In the genomic region with DNA sequence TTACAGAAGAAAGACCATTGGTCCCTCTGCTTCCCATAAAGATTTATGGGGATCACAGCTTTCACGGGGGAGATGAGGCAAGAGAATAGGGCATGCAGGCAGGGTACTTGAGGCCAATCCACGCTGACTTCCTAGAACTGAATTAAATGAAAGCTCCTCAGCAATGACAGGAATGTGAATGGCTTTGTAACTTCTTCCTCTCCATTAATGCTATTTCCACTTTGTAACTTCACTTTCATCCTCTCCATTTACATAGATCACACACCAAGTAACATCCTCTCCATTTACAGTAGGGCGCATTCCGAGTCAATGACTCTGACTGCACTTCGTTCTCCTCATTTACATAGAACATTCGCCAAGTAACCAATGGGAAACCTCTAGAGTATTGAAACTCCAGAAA, we compare ENCODE assay signal across 12 cellular contexts.
"Had no signal": no experiment of that assay in that cellular context is flagged by ENCODE, and none has a peak within 500 bp of the region (broad histone marks: within the 10 kb centered on the region; RNA-seq: fewer than 3 reads in every experiment).

No MANE protein-coding gene starts in this region.

- H3K4me3 ChIP-seq: coronary artery, upper lobe of right lung had no signal

- H3K36me3 ChIP-seq: upper lobe of right lung had no signal

- H3K9me3 ChIP-seq: upper lobe of right lung had no signal

- H3K27me3 ChIP-seq: upper lobe of right lung had no signal

- ATAC-seq: left colon; stimulated activated naive CD8-positive, alpha-beta T cell treated with anti-CD3 and anti-CD28 coated beads, Interleukin-15, Interleukin-2, amounts not matched to agents 100 U/mL and 50 U/mL, for 24 hours; upper lobe of right lung had no signal

- H3K4me1 ChIP-seq: upper lobe of right lung had no signal

- DNase-seq: activated CD4-positive, alpha-beta T cell treated with anti-CD3 and anti-CD28 coated beads, Interleukin-2, amount 10 ng/mL, durations not matched to agents 24 days and 14 days; activated naive CD4-positive, alpha-beta T cell treated with Interleukin-2 at 50 U/mL for 16 hours; caudate nucleus; effector CD8-positive, alpha-beta T cell; left colon; stimulated activated CD4-positive, alpha-beta T cell treated with anti-CD3 and anti-CD28 coated beads, Interleukin-4, amount 100 ng/mL, for 1 hour; stimulated activated CD8-positive, alpha-beta memory T cell treated with anti-CD3 and anti-CD28 coated beads, Interleukin-4, amount 100 ng/mL, for 48 hours; stimulated activated naive CD8-positive, alpha-beta T cell treated with anti-CD3 and anti-CD28 coated beads, Interleukin-15, Interleukin-2, amounts not matched to agents 100 U/mL and 50 U/mL, for 24 hours; T-helper 1 cell; upper lobe of right lung had no signal

- H3K27ac ChIP-seq: coronary artery, epithelial cell of prostate, upper lobe of right lung had no signal
